Comparison of ENCODE assay signal across 8 cellular contexts in the genomic region with DNA sequence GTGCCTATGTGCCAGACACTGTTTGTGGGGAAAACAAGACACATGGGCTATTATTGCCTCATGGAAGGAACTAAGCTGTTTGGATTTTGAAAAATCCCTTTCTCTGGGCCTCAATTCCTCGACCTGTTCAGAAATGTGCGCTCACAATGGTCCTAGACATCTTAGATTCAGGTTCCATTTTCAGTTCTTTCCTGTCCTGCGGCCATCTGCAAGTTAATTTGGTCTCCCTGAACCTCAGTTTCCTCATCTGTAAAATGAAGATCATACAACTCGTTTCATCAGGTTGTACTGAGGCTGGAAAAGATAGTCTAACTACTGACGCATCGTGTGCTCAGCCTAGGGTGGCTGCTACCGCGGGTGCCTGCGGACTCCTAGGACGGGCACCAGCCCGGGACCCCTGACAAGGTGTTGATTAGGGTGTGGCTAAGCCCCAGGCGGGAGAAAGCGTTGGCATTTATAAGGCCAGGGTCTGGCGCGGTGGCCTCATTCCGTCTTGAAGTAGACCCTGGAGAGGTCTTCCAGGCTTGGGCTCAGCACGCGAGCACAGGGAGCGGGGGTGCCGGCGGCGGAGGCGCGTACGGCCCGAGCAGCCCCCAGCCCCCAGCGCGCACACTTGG. TPM values are rescaled to one million over a fixed set of nuclear protein-coding genes. Genes with fewer than 3 reads are reported as not detected.
DNase-seq lines count a peak whose midpoint lies in the region; ATAC-seq and TF ChIP-seq lines count a peak whose summit lies in the region.

No MANE protein-coding gene starts in this region.

- H3K27ac ChIP-seq in DOHH2 (ENCODE audit: low read depth, low read length): peak overlapping the region; percentile 38; the same call in 1 of the 2 replicates
- no peak overlapping the region for H3K27ac ChIP-seq in H9 (ENCODE audit: insufficient read length, low read depth, low read length)
- H3K27ac ChIP-seq in Panc1 (ENCODE audit: low read length): peak overlapping the region; percentile 94
- peak overlapping the region; percentile 88 to 90 for H3K27ac ChIP-seq in mucosa of rectum (ENCODE audit: low read depth in 2 of 2, low read length in 2 of 2)
- peak overlapping the region; percentile 33 to 53 for H3K27ac ChIP-seq in aorta (ENCODE audit: low read depth in 1 of 2, low read length in 2 of 2)

- peak overlapping the region; percentile 88 for H3K4me2 ChIP-seq in DOHH2 (ENCODE audit: low read length)
- H3K4me2 ChIP-seq in H9 (ENCODE audit: insufficient read depth, insufficient read length, low read length): peak overlapping the region; percentile 92

- POLR2A ChIA-PET in Panc1 (lab: Charles Lee): interaction anchor here (1.0 kb wide), 1 partner anchor 52 kb away, joined by 3 read pairs; no protein-coding TSS in a partner anchor

- TF ChIP-seq CTCF in DOHH2 (IDR thresholded peaks at IDR 0.05; ENCODE audit: low read depth, low read length, poor library complexity, severe bottlenecking) (no peak), H9 (conservative IDR thresholded peaks at IDR 0.05) (no peak), Panc1 (IDR thresholded peaks at IDR 0.05) (no peak)

- H3K14ac ChIP-seq in H9 (ENCODE audit: insufficient read depth, low read length): peak overlapping the region; percentile 83

- H3K9ac ChIP-seq in H9 (ENCODE audit: extremely low read depth, insufficient read length, low read length): peak overlapping the region; percentile 61
- peak overlapping the region; percentile 88 to 94 for H3K9ac ChIP-seq in mucosa of rectum (ENCODE audit: low read depth in 1 of 2, low read length in 2 of 2)

- H3K18ac ChIP-seq in H9 (ENCODE audit: insufficient read length, low read depth, low read length): no peak overlapping the region

- peaks cover 45% of the 10 kb centered on the region for H3K79me2 ChIP-seq in DOHH2 (ENCODE audit: control insufficient read depth, low read length)
- H3K79me2 ChIP-seq in H9 (ENCODE audit: insufficient read depth, low read length): peaks cover 18% of the 10 kb centered on the region

- H3K4ac ChIP-seq in H9 (ENCODE audit: low read depth, low read length): no peak overlapping the region

- H3K23me2 ChIP-seq in H9 (ENCODE audit: insufficient read length, low read depth, low read length, poor library complexity, severe bottlenecking): peaks cover 13% of the 10 kb centered on the region

- H4K20me1 ChIP-seq in DOHH2 (ENCODE audit: control insufficient read depth, insufficient read depth, low read depth, low read length): peaks cover 13% of the 10 kb centered on the region; the same call in 1 of the 2 replicates
- no peaks in the 10 kb centered on the region for H4K20me1 ChIP-seq in H9 (ENCODE audit: control insufficient read depth, insufficient read depth, insufficient read length)

- no peak overlapping the region for H2BK5ac ChIP-seq in H9 (ENCODE audit: insufficient read length, low read length)

- no peak overlapping the region for H2BK15ac ChIP-seq in H9 (ENCODE audit: low read depth, low read length)

- peak overlapping the region in 2 of 3 experiments; percentile 72 to 82; a peak in 5 of 7 replicates for H3K27ac Mint-ChIP-seq in H9

- H2BK120ac ChIP-seq in H9 (ENCODE audit: low read depth, low read length, poor library complexity, severe bottlenecking): no peak overlapping the region

- peaks cover 15% of the 10 kb centered on the region for H3F3A ChIP-seq in DOHH2 (ENCODE audit: control insufficient read depth, insufficient read depth)

- H3T11ph ChIP-seq in H9 (ENCODE audit: low read length): no peak overlapping the region

- no peak overlapping the region for H2BK12ac ChIP-seq in H9 (ENCODE audit: insufficient read length, low read depth, low read length)

- H4K5ac ChIP-seq in H9 (ENCODE audit: insufficient read length, low read depth, low read length): no peak overlapping the region

- H3K4me1 Mint-ChIP-seq in H9: peaks cover 18 to 19% of the 10 kb centered on the region in 2 experiments

- peak; percentile 69 for ATAC-seq in Panc1
- peak; percentile 51 for ATAC-seq in aorta (ENCODE audit: low FRiP score)
- no peak for ATAC-seq in GM21515 (IDR thresholded peaks at IDR 0.05; ENCODE audit: unreplicated experiment)
- no peak for ATAC-seq in GM18517 (IDR thresholded peaks at IDR 0.05; ENCODE audit: unreplicated experiment)

- no CpG with 5 or more reads among the region's 28 CpGs for WGBS in H9 (ENCODE audit: extremely low coverage, insufficient read length, low lambda C conversion rate)
- WGBS in aorta, 2 donors: 8 to 13% methylated on average over 20 to 28 of the region's 28 CpGs

- no TSS peak for BruUV-seq in Panc1 (replicated peaks; lab: Mats Ljungman, UMichigan)

- DNase-seq in H9: peak; percentile 68
- DNase-seq in Panc1 (ENCODE audit: low read depth, low spot score): no peak
- DNase-seq in dermis blood vessel endothelial cell: peak; percentile 11
- DNase-seq in aorta: peak; percentile 51 to 81

- H3K4me3 ChIP-seq in DOHH2 (ENCODE audit: low read length): peak overlapping the region; percentile 88
- peak overlapping the region; percentile 87 to 90 for H3K4me3 ChIP-seq in Panc1 (ENCODE audit: low read depth in 2 of 2, low read length in 2 of 2)
- H3K4me3 ChIP-seq in mucosa of rectum (ENCODE audit: low read length in 2 of 2): peak overlapping the region; percentile 84 to 90
- peak overlapping the region; percentile 85 to 87 for H3K4me3 ChIP-seq in aorta (ENCODE audit: low read length in 2 of 2)

- H2BK20ac ChIP-seq in H9 (ENCODE audit: low read depth, low read length, poor library complexity, severe bottlenecking): no peak overlapping the region

- H3K9me3 ChIP-seq in DOHH2 (ENCODE audit: control insufficient read depth, insufficient read depth, low read length): no peaks in the 10 kb centered on the region
- H3K9me3 ChIP-seq in H9 (ENCODE audit: control insufficient read depth, low read depth, low read length): no peaks in the 10 kb centered on the region
- no peaks in the 10 kb centered on the region for H3K9me3 ChIP-seq in Panc1 (ENCODE audit: control insufficient read depth, insufficient read depth, low read depth, low read length)
- no peaks in the 10 kb centered on the region for H3K9me3 ChIP-seq in mucosa of rectum (ENCODE audit: control insufficient read depth in 2 of 2, low read length in 2 of 2)
- no peaks in the 10 kb centered on the region for H3K9me3 ChIP-seq in aorta (ENCODE audit: control insufficient read depth, low read length)

- in situ Hi-C loops in Panc1 (cut with HindIII; ENCODE audit: low pct_unique_long_range_greater_than_20kb, low sequenced_read_pairs): no loop called here

- no peak overlapping the region for H3K56ac ChIP-seq in H9 (ENCODE audit: insufficient read length, low read depth, low read length)

- intact Hi-C loops in Panc1 (cut with micrococcal nuclease; ENCODE audit: unreplicated experiment) (loop anchor here (5.0 kb wide), 1 partner anchor 35 kb away; no protein-coding TSS in a partner anchor), aorta (cut with DNase I) (loop anchor here in 1 of 2 donors (5.0 kb wide), 1 partner anchor 50 kb away; a partner anchor contains a TSS)

- H3K23ac ChIP-seq in H9 (ENCODE audit: insufficient read length, low read depth, low read length): no peak overlapping the region

- no peak overlapping the region for H4K91ac ChIP-seq in H9 (ENCODE audit: insufficient read length, low read depth, low read length)

- no peaks in the 10 kb centered on the region for H3K27me3 ChIP-seq in DOHH2 (ENCODE audit: control insufficient read depth, low read length)
- no peaks in the 10 kb centered on the region for H3K27me3 ChIP-seq in H9 (ENCODE audit: insufficient read depth, low read length)
- no peaks in the 10 kb centered on the region for H3K27me3 ChIP-seq in Panc1 (ENCODE audit: control insufficient read depth, insufficient read depth, low read length)
- H3K27me3 ChIP-seq in mucosa of rectum (ENCODE audit: control insufficient read depth in 2 of 2, insufficient read depth in 2 of 2, low read length in 2 of 2): no peaks in the 10 kb centered on the region
- H3K27me3 ChIP-seq in aorta (ENCODE audit: control insufficient read depth in 1 of 2, insufficient read depth in 2 of 2, low read length in 1 of 2): no peaks in the 10 kb centered on the region

- no peak overlapping the region for H2AK5ac ChIP-seq in H9 (ENCODE audit: insufficient read length, low read length)

- H3K27me3 Mint-ChIP-seq in H9 (ENCODE audit: low read depth): no peaks in the 10 kb centered on the region; the same call in 1 of the 2 replicates

- CTCF ChIA-PET in Panc1 (lab: Charles Lee): no interaction called here

- H3K79me1 ChIP-seq in H9 (ENCODE audit: insufficient read depth, low read depth, low read length, poor library complexity, severe bottlenecking): no peaks in the 10 kb centered on the region

- H4K8ac ChIP-seq in H9 (replicated peaks; ENCODE audit: insufficient read length, low read depth, low read length): no peak overlapping the region

- H2AFZ ChIP-seq in H9 (ENCODE audit: low read length): no peak overlapping the region

- H3K4me1 ChIP-seq in DOHH2 (ENCODE audit: control insufficient read depth, low read length): peaks cover 28% of the 10 kb centered on the region
- H3K4me1 ChIP-seq in H9 (ENCODE audit: insufficient read depth, low read length): no peaks in the 10 kb centered on the region
- peaks cover 30% of the 10 kb centered on the region for H3K4me1 ChIP-seq in Panc1 (ENCODE audit: control insufficient read depth, insufficient read depth, low read length)
- H3K4me1 ChIP-seq in mucosa of rectum (ENCODE audit: control insufficient read depth in 2 of 2, insufficient read depth in 2 of 2, low read length in 2 of 2): peaks cover 15% of the 10 kb centered on the region in 2 donors
- H3K4me1 ChIP-seq in aorta (ENCODE audit: control insufficient read depth in 1 of 2, insufficient read depth in 2 of 2, low read length in 2 of 2): peaks cover 2 to 3% of the 10 kb centered on the region in 2 donors

- H3K9me3 Mint-ChIP-seq in H9: no peaks in the 10 kb centered on the region; a peak in 1 of 5 replicates

- no peaks in the 10 kb centered on the region for H3K9me2 ChIP-seq in DOHH2 (replicated peaks; ENCODE audit: control insufficient read depth, low read length)

- H3K4me3 Mint-ChIP-seq in H9: peak overlapping the region; percentile 79 to 85

- peaks cover 0 to 13% (median 6%) of the 10 kb centered on the region in 3 experiments; a peak in 5 of 7 replicates for H3K36me3 Mint-ChIP-seq in H9 (ENCODE audit: insufficient read depth in 1 of 3, low read depth in 3 of 3)

- H3K36me3 ChIP-seq in DOHH2 (ENCODE audit: control insufficient read depth, low read length) (peaks cover 29% of the 10 kb centered on the region), Panc1 (ENCODE audit: control insufficient read depth, insufficient read depth, low read length) (peaks cover 4% of the 10 kb centered on the region), mucosa of rectum (ENCODE audit: control insufficient read depth in 2 of 2, insufficient read depth in 2 of 2, low read length in 2 of 2) (peaks cover 0 to under 1% of the 10 kb centered on the region in 2 donors), aorta (ENCODE audit: control insufficient read depth in 1 of 2, insufficient read depth in 2 of 2, low read length in 1 of 2) (no peaks in the 10 kb centered on the region)

RNA-seq across cellular contexts. Expression of a gene that starts 0.5 kb away (rescaled TPM):
- total RNA-seq in H9 (2021): 66.2 and 69.0 TPM in 2 replicates
- 58.5 TPM for total RNA-seq in Panc1 (2021; ENCODE audit: unreplicated experiment)
- 25.6 TPM for polyA plus RNA-seq in Panc1 (2012; ENCODE audit: insufficient read length)
- 26.2 and 29.6 TPM in 2 replicates for total RNA-seq in dermis blood vessel endothelial cell
- 10 to 100 TPM; 30.3 to 31.0 TPM for total RNA-seq in aorta
- 10 to 100 TPM; 11.8 to 14.0 TPM for polyA plus RNA-seq in aorta

RNA-seq across cellular contexts. Expression of a gene that starts 35.4 kb away (rescaled TPM):
- 91.2 and 92.0 TPM in 2 replicates for total RNA-seq in H9 (2021)
- total RNA-seq in Panc1 (2021; ENCODE audit: unreplicated experiment): 48.9 TPM
- polyA plus RNA-seq in Panc1 (2012; ENCODE audit: insufficient read length): 43.0 TPM
- 41.2 and 43.8 TPM in 2 replicates for total RNA-seq in dermis blood vessel endothelial cell
- total RNA-seq in aorta: 10 to 100 TPM; 34.9 to 39.8 TPM
- polyA plus RNA-seq in aorta: 10 to 100 TPM; 33.9 to 40.3 TPM

RNA-seq across cellular contexts. Expression of a gene that starts 48.2 kb away (rescaled TPM):
- total RNA-seq in H9 (2021) (118 and 125 TPM in 2 replicates), Panc1 (2021; ENCODE audit: unreplicated experiment) (82.9 TPM), dermis blood vessel endothelial cell (108 and 113 TPM in 2 replicates), aorta (10 to 100 TPM; 30.0 to 31.2 TPM)
- 106 TPM for polyA plus RNA-seq in Panc1 (2012; ENCODE audit: insufficient read length)
- 10 to 100 TPM; 17.3 to 32.5 TPM for polyA plus RNA-seq in aorta

RNA-seq across cellular contexts. Expression of a gene that starts 51.2 kb away (rescaled TPM):
- 1,617 and 1,618 TPM in 2 replicates for total RNA-seq in H9 (2021)
- total RNA-seq in Panc1 (2021; ENCODE audit: unreplicated experiment): 865 TPM
- 1,505 TPM for polyA plus RNA-seq in Panc1 (2012; ENCODE audit: insufficient read length)
- total RNA-seq in dermis blood vessel endothelial cell: 871 and 1,099 TPM in 2 replicates
- 100 to 1,000 TPM; 707 to 819 TPM for total RNA-seq in aorta
- 1,000 to 10,000 TPM; 2,209 to 3,782 TPM for polyA plus RNA-seq in aorta

RNA-seq across cellular contexts. Expression of a gene that starts 57.8 kb away (rescaled TPM):
- total RNA-seq in H9 (2021) (35.1 and 36.0 TPM in 2 replicates), Panc1 (2021; ENCODE audit: unreplicated experiment) (114 TPM), dermis blood vessel endothelial cell (34.7 and 42.2 TPM in 2 replicates), aorta (10 to 100 TPM; 13.6 to 18.5 TPM)
- polyA plus RNA-seq in Panc1 (2012; ENCODE audit: insufficient read length): 112 TPM
- 10 to 100 TPM in 1 of 2 donors, 1 to 10 TPM in 1; 9.9 to 23.2 TPM for polyA plus RNA-seq in aorta

Comparison
In these comparisons a context has a peak if more than half of its experiments do, and no peak if none do; other contexts are left out.
1. ATAC-seq: peak in Panc1 (single experiment) and aorta (single experiment); none in GM21515 (single experiment) and GM18517 (single experiment).
2. Peak in every context shown above with its lines, with median percentiles within 50 percentile points of each other: H3K4me3 ChIP-seq.